ENCODE assay signal across 12 cellular contexts in the genomic region with DNA sequence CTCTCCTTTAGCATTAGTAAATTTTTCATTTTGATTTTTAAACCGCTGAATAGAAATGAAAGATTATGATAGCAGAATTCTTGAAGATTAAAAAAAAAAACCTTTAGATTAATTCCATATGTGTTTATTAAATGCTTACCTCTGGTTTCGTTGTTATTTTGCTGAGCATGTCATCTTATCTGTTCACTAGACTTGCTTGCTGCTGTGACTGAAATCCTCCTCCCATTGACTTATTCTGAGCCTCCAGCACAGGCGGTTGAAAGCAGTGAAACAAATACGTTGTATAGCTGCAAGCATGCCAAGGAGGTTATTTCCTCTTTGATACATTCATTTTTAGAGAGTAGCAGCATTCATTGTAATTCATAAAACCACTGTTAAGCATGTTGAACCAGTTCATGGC. TPM values are rescaled to one million over a fixed set of nuclear protein-coding genes. Genes with fewer than 3 reads are reported as not detected.
A peak's percentile ranks its signal among the peaks of the same experiment; 100 is the strongest.
DNase-seq lines count a peak whose midpoint lies in the region; ATAC-seq and TF ChIP-seq lines count a peak whose summit lies in the region.
"Had no signal": no experiment of that assay in that cellular context is flagged by ENCODE, and none has a peak within 500 bp of the region (broad histone marks: within the 10 kb centered on the region; RNA-seq: fewer than 3 reads in every experiment).

A gene (minus strand): TSS at position 210 of the 400 bp plus-strand sequence. CDS start 1,278 bp downstream, outside the sequence.

- no peaks in the 10 kb centered on the region for H3K9me3 ChIP-seq in CD4-positive, alpha-beta memory T cell (ENCODE audit: control insufficient read depth in 1 of 2, low read length in 2 of 2)
- H3K9me3 ChIP-seq in Karpas-422 (ENCODE audit: low read length) (no peaks in the 10 kb centered on the region), OCI-LY7 (ENCODE audit: low read length) (no peaks in the 10 kb centered on the region)

- H4K20me1 ChIP-seq in Karpas-422 (ENCODE audit: insufficient read depth, low read depth, low read length) (no peaks in the 10 kb centered on the region), OCI-LY7 (ENCODE audit: insufficient read depth, low read length) (0 out of 2 replicates have a peak, but pooled peaks cover 6% of the 10 kb centered on the region)

- no peaks in the 10 kb centered on the region for H3K27me3 ChIP-seq in CD4-positive, alpha-beta memory T cell (ENCODE audit: insufficient read depth, low read length)
- no peaks in the 10 kb centered on the region for H3K27me3 ChIP-seq in Karpas-422 (ENCODE audit: low read length)

- BruUV-seq in OCI-LY7 (replicated peaks; lab: Mats Ljungman, UMichigan) = no TSS peak

- H3K4me1 ChIP-seq in CD4-positive, alpha-beta memory T cell (ENCODE audit: insufficient read depth, low read length) = peaks cover 23% of the 10 kb centered on the region
- H3K4me1 ChIP-seq in Karpas-422 (ENCODE audit: low read length) = peaks cover 39% of the 10 kb centered on the region
- no peaks in the 10 kb centered on the region for H3K4me1 ChIP-seq in OCI-LY7 (ENCODE audit: insufficient read depth, low read length, poor library complexity, severe bottlenecking)

- H3K4me3 ChIP-seq in CD4-positive, alpha-beta memory T cell (ENCODE audit: low read length in 2 of 2) = peak within 1 kb of the TSS in 1 of 2 donors; percentile 21
- H3K4me3 ChIP-seq in Karpas-422 (ENCODE audit: low read length) (no peak within 1 kb of the TSS), choroid plexus epithelial cell (ENCODE audit: low read depth, low read length) (peak within 1 kb of the TSS; percentile 60), OCI-LY7 (ENCODE audit: low read depth, low read length, poor library complexity, severe bottlenecking) (no peak within 1 kb of the TSS)

- no peak within 1 kb of the TSS for H2AFZ ChIP-seq in Karpas-422 (ENCODE audit: low read length)
- no peak within 1 kb of the TSS for H2AFZ ChIP-seq in OCI-LY7 (ENCODE audit: low read length)

- H3K4me1 Mint-ChIP-seq in CD4-positive, alpha-beta memory T cell = peaks cover 18 to 27% (median 23%) of the 10 kb centered on the region in 4 donors
- H3K4me1 Mint-ChIP-seq in activated naive CD8-positive, alpha-beta T cell treated with anti-CD3 and anti-CD28 coated beads, Interleukin-2, amount 50 U/mL, for 24 hours = peaks cover 10% of the 10 kb centered on the region

- peaks cover 67% of the 10 kb centered on the region for H3K79me2 ChIP-seq in Karpas-422 (ENCODE audit: low read length)
- H3K79me2 ChIP-seq in OCI-LY7 (ENCODE audit: insufficient read depth, low read depth, low read length) = no peaks in the 10 kb centered on the region

- peaks cover 1 to 11% of the 10 kb centered on the region in 2 donors for H3K36me3 Mint-ChIP-seq in CD4-positive, alpha-beta memory T cell
- peaks cover 5% of the 10 kb centered on the region for H3K36me3 Mint-ChIP-seq in activated naive CD8-positive, alpha-beta T cell treated with anti-CD3 and anti-CD28 coated beads, Interleukin-2, amount 50 U/mL, for 24 hours (ENCODE audit: low read depth)

- H3K4me2 ChIP-seq in Karpas-422 (ENCODE audit: low read depth, low read length, poor library complexity, severe bottlenecking) (peak within 1 kb of the TSS; percentile 43), OCI-LY7 (ENCODE audit: low read length) (no peak within 1 kb of the TSS)

- DNase-seq in CD4-positive, alpha-beta memory T cell = peak in 2 of 5 donors; percentile 3 to 4
- peak; percentile 52 for DNase-seq in Karpas-422
- DNase-seq in choroid plexus epithelial cell (ENCODE audit: low read depth) = peak; percentile 90
- peak; percentile 10 for DNase-seq in midbrain (lab: John Stamatoyannopoulos, UW)
- no peak for DNase-seq in OCI-LY7 (ENCODE audit: low spot score)
- DNase-seq in NCI-H2107 treated with DMSO at 0.1 percent for 48 hours (lab: John Stamatoyannopoulos, UW; ENCODE audit: unreplicated experiment) = no peak
- DNase-seq in HT-29 (ENCODE audit: low spot score) = no peak
- no peak for DNase-seq in activated naive CD8-positive, alpha-beta T cell treated with anti-CD3 and anti-CD28 coated beads, Interleukin-2, amount 50 U/mL, for 24 hours
- DNase-seq: activated naive CD8-positive, alpha-beta T cell treated with anti-CD3 and anti-CD28 coated beads, Interleukin-2, amount 10 ng/mL, durations not matched to agents 7 days and 5 days; RPMI8226; stimulated activated CD4-positive, alpha-beta T cell treated with anti-CD3 and anti-CD28 coated beads, Interleukin-4, amount 100 ng/mL, for 1 hour had no signal

- H3K9ac ChIP-seq in Karpas-422 (ENCODE audit: low read length) = no peak within 1 kb of the TSS

- CTCF ChIA-PET in CD4-positive, alpha-beta memory T cell (lab: Charles Lee; ENCODE audit: partially characterized antibody) = interaction anchor here (1.1 to 1.4 kb wide), 3 partner anchors 21 to 23 kb away, joined by 3 read pairs; no protein-coding TSS in a partner anchor
- CTCF ChIA-PET in OCI-LY7 (lab: Charles Lee; ENCODE audit: unreplicated experiment) = no interaction called here

- intact Hi-C loops in CD4-positive, alpha-beta memory T cell (cut with micrococcal nuclease) = no loop called here
- intact Hi-C loops in OCI-LY7 (cut with micrococcal nuclease; ENCODE audit: unreplicated experiment) = no loop called here

- peak within 1 kb of the TSS; percentile 46 to 84 (median 65) for H3K27ac Mint-ChIP-seq in CD4-positive, alpha-beta memory T cell
- H3K27ac Mint-ChIP-seq in activated naive CD8-positive, alpha-beta T cell treated with anti-CD3 and anti-CD28 coated beads, Interleukin-2, amount 50 U/mL, for 24 hours = no peak within 1 kb of the TSS
- H3K27ac Mint-ChIP-seq: activated naive CD8-positive, alpha-beta T cell treated with anti-CD3 and anti-CD28 coated beads, Interleukin-2, amount 10 ng/mL, durations not matched to agents 7 days and 5 days had no signal

- H3K9me2 ChIP-seq in Karpas-422 (replicated peaks; ENCODE audit: insufficient read depth, low read length) (no peaks in the 10 kb centered on the region), OCI-LY7 (ENCODE audit: insufficient read depth, low read length) (no peaks in the 10 kb centered on the region)

- POLR2A ChIA-PET in CD4-positive, alpha-beta memory T cell (lab: Charles Lee; ENCODE audit: partially characterized antibody) = no interaction called here
- POLR2A ChIA-PET in OCI-LY7 (lab: Charles Lee) = interaction anchor here (0.6 to 2.6 kb wide), 3 partner anchors 48 to 211 kb away, joined by 3 to 6 read pairs (median 3); no protein-coding TSS in a partner anchor

- no peak within 1 kb of the TSS for H3K27ac ChIP-seq in CD4-positive, alpha-beta memory T cell (ENCODE audit: low read depth, low read length)
- peak within 1 kb of the TSS; percentile 49 for H3K27ac ChIP-seq in Karpas-422 (ENCODE audit: low read length)
- no peak within 1 kb of the TSS for H3K27ac ChIP-seq in OCI-LY7 (ENCODE audit: low read depth, low read length, poor library complexity, severe bottlenecking)

- H3K4me3 Mint-ChIP-seq in CD4-positive, alpha-beta memory T cell = peak within 1 kb of the TSS; percentile 27 to 79 (median 64)
- no peak within 1 kb of the TSS for H3K4me3 Mint-ChIP-seq in activated naive CD8-positive, alpha-beta T cell treated with anti-CD3 and anti-CD28 coated beads, Interleukin-2, amount 50 U/mL, for 24 hours
- H3K4me3 Mint-ChIP-seq: activated naive CD8-positive, alpha-beta T cell treated with anti-CD3 and anti-CD28 coated beads, Interleukin-2, amount 10 ng/mL, durations not matched to agents 7 days and 5 days had no signal

- H3K9me3 Mint-ChIP-seq in CD4-positive, alpha-beta memory T cell = no peaks in the 10 kb centered on the region
- H3K9me3 Mint-ChIP-seq in activated naive CD8-positive, alpha-beta T cell treated with anti-CD3 and anti-CD28 coated beads, Interleukin-2, amount 50 U/mL, for 24 hours = no peaks in the 10 kb centered on the region
- H3K9me3 Mint-ChIP-seq: activated naive CD8-positive, alpha-beta T cell treated with anti-CD3 and anti-CD28 coated beads, Interleukin-2, amount 10 ng/mL, durations not matched to agents 7 days and 5 days had no signal

- H3K27me3 Mint-ChIP-seq in CD4-positive, alpha-beta memory T cell = no peaks in the 10 kb centered on the region
- no peaks in the 10 kb centered on the region for H3K27me3 Mint-ChIP-seq in activated naive CD8-positive, alpha-beta T cell treated with anti-CD3 and anti-CD28 coated beads, Interleukin-2, amount 50 U/mL, for 24 hours
- H3K27me3 Mint-ChIP-seq: activated naive CD8-positive, alpha-beta T cell treated with anti-CD3 and anti-CD28 coated beads, Interleukin-2, amount 10 ng/mL, durations not matched to agents 7 days and 5 days had no signal

- no peak for ATAC-seq in activated naive CD8-positive, alpha-beta T cell treated with anti-CD3 and anti-CD28 coated beads, Interleukin-2, amount 50 U/mL, for 24 hours

- H3K36me3 ChIP-seq in CD4-positive, alpha-beta memory T cell (ENCODE audit: insufficient read depth, low read length) = no peaks in the 10 kb centered on the region
- no peaks in the 10 kb centered on the region for H3K36me3 ChIP-seq in Karpas-422 (ENCODE audit: insufficient read depth, low read length)
- no peaks in the 10 kb centered on the region for H3K36me3 ChIP-seq in OCI-LY7 (ENCODE audit: insufficient read depth, low read length)

- no peak for TF ChIP-seq CTCF in choroid plexus epithelial cell (conservative IDR thresholded peaks at IDR 0.05; ENCODE audit: low read depth, low read length)
- no peak for TF ChIP-seq CTCF in OCI-LY7 (conservative IDR thresholded peaks at IDR 0.05; ENCODE audit: low read length)

RNA-seq across cellular contexts. Expression of the gene that starts here (rescaled TPM):
- not detected for total RNA-seq in CD4-positive, alpha-beta memory T cell
- under 1 TPM; 0.10 to 0.21 TPM for polyA plus RNA-seq in CD4-positive, alpha-beta memory T cell
- not detected in 2 replicates for total RNA-seq in Karpas-422 (2014; rRNA removed; shearing (Covaris generic); ENCODE audit: low replicate concordance)
- not detected in 2 replicates for total RNA-seq in OCI-LY7 (2014; rRNA removed; shearing (Covaris generic))
- total RNA-seq in OCI-LY7 (2022) = not detected in 2 replicates
- total RNA-seq in HT-29 (2014; rRNA removed; shearing (Covaris generic)) = not detected in 2 replicates
- total RNA-seq: activated naive CD8-positive, alpha-beta T cell treated with anti-CD3 and anti-CD28 coated beads, Interleukin-2, amount 10 ng/mL, durations not matched to agents 7 days and 5 days; Daoy had no signal

Comparison
In these comparisons a context has a peak if more than half of its experiments do, and no peak if none do; other contexts are left out.
1. Peak in DNase-seq, H3K27ac ChIP-seq and H3K4me2 ChIP-seq in Karpas-422; RNA of the gene not detected or under 1 TPM.
2. DNase-seq: peak in choroid plexus epithelial cell (single experiment) and midbrain (single experiment); none in OCI-LY7 (single experiment), NCI-H2107 treated with DMSO at 0.1 percent for 48 hours (single experiment), HT-29 (single experiment) and activated naive CD8-positive, alpha-beta T cell treated with anti-CD3 and anti-CD28 coated beads, Interleukin-2, amount 50 U/mL, for 24 hours (single experiment).